ENCODE assay signal across 1 cellular context in the genomic region with DNA sequence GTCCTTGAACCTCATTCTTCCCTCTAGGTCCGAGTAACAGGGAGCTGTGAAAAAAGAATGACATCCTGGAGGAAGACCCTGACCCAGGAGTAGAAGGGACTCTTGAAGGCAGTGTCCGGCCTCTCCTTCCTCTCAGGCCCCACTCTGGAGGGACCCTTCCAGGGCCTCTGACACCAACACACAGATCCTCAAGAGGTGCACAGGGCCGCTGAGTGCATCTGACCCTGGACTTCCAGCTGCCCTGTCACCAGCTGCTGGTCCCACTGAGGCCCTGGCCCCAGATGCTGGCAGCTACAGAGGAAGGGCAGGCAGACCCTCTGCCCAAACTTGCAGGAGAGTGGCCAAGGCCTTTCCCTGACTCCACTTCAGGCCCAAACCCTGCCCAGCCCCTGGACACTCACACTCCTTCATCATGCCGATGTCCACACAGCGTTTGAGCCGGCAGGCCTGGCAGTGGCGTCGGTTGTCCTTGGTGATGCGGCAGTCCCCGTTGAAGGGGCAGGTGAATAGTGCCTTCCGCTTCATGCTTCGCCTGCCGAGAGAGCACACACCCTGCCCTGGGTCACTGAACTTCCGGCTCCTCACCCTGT.
TF ChIP-seq lines count a peak whose summit lies in the region.

No MANE protein-coding gene starts in this region.

TF ChIP-seq in IMR-90, 13 proteins besides CTCF, POLR2A, EP300 and RAD21:
- TF ChIP-seq SMC3 (IDR thresholded peaks at IDR 0.05; ENCODE audit: low read depth, low read length): no peak
- TF ChIP-seq CEBPB (IDR thresholded peaks at IDR 0.05; ENCODE audit: low read depth, low read length): no peak
- no peak for TF ChIP-seq MAFK (IDR thresholded peaks at IDR 0.05; ENCODE audit: low read depth, low read length)
- TF ChIP-seq RFX5 (IDR thresholded peaks at IDR 0.05; ENCODE audit: low read depth, low read length): no peak
- no peak for TF ChIP-seq FOS (IDR thresholded peaks at IDR 0.05; ENCODE audit: low read depth, low read length)
- no peak for TF ChIP-seq MXI1 (IDR thresholded peaks at IDR 0.05; ENCODE audit: borderline replicate concordance, low read depth, low read length)
- TF ChIP-seq BHLHE40 (IDR thresholded peaks at IDR 0.05; ENCODE audit: low read depth, low read length): no peak
- TF ChIP-seq, protein P1, sequence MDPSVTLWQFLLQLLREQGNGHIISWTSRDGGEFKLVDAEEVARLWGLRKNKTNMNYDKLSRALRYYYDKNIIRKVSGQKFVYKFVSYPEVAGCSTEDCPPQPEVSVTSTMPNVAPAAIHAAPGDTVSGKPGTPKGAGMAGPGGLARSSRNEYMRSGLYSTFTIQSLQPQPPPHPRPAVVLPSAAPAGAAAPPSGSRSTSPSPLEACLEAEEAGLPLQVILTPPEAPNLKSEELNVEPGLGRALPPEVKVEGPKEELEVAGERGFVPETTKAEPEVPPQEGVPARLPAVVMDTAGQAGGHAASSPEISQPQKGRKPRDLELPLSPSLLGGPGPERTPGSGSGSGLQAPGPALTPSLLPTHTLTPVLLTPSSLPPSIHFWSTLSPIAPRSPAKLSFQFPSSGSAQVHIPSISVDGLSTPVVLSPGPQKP (IDR thresholded peaks at IDR 0.05; ENCODE audit: borderline replicate concordance, low read depth, low read length): no peak
- TF ChIP-seq, protein P2, sequence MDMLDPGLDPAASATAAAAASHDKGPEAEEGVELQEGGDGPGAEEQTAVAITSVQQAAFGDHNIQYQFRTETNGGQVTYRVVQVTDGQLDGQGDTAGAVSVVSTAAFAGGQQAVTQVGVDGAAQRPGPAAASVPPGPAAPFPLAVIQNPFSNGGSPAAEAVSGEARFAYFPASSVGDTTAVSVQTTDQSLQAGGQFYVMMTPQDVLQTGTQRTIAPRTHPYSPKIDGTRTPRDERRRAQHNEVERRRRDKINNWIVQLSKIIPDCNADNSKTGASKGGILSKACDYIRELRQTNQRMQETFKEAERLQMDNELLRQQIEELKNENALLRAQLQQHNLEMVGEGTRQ (IDR thresholded peaks at IDR 0.05; ENCODE audit: low read depth, low read length): no peak
- no peak for TF ChIP-seq NFE2L2 (IDR thresholded peaks at IDR 0.05; ENCODE audit: low read depth, low read length)
- no peak for TF ChIP-seq CHD1 (IDR thresholded peaks at IDR 0.05; ENCODE audit: low read depth, low read length)
- TF ChIP-seq MAZ (IDR thresholded peaks at IDR 0.05; ENCODE audit: borderline replicate concordance, low read depth, low read length): no peak
- TF ChIP-seq RCOR1 (IDR thresholded peaks at IDR 0.05; ENCODE audit: insufficient replicate concordance, low read length): no peak
